11 cellular contexts compared by ENCODE assay signal in genomic region chr22:17436981-17437410, GRCh38.
DNase-seq lines count a peak whose midpoint lies in the region; ATAC-seq and TF ChIP-seq lines count a peak whose summit lies in the region.
"Had no signal": no experiment of that assay in that cellular context is flagged by ENCODE, and none has a peak within 500 bp of the region (broad histone marks: within the 10 kb centered on the region; RNA-seq: fewer than 3 reads in every experiment).

No MANE protein-coding gene starts in this region.

- no peak for TF ChIP-seq RAD21 in neural cell (conservative IDR thresholded peaks at IDR 0.05)

- intact Hi-C loops in OCI-LY7 (cut with micrococcal nuclease; ENCODE audit: unreplicated experiment) = loop anchor here (5.0 kb wide), 1 partner anchor 40 kb away; no protein-coding TSS in a partner anchor
- intact Hi-C loops in activated T-helper 1 cell treated with anti-CD3 and anti-CD28 coated beads, Interleukin-12 subunit alpha, Interleukin-12 subunit beta, Interleukin-2, Interleukin-4 antibody, amounts not matched to agents 30 ng/mL and 10 ng/mL and 1 ng/mL, durations not matched to agents 14 hours and 24 hours and 36 hours (cut with micrococcal nuclease) = no loop called here

- TF ChIP-seq EP300 in neural cell (conservative IDR thresholded peaks at IDR 0.05; ENCODE audit: poor library complexity, severe bottlenecking) = no peak

- TF ChIP-seq CTCF in OCI-LY7 (conservative IDR thresholded peaks at IDR 0.05; ENCODE audit: low read length) (no peak), glutamatergic neuron (IDR thresholded peaks at IDR 0.05; ENCODE audit: partially characterized antibody, unreplicated experiment) (no peak), neural cell (IDR thresholded peaks at IDR 0.05; ENCODE audit: poor library complexity, severe bottlenecking) (no peak)

- H3K36me3 Mint-ChIP-seq in glutamatergic neuron (ENCODE audit: unreplicated experiment) = no peaks in the 10 kb centered on the region
- no peaks in the 10 kb centered on the region for H3K36me3 Mint-ChIP-seq in activated T-helper 1 cell treated with anti-CD3 and anti-CD28 coated beads, Interleukin-12 subunit alpha, Interleukin-12 subunit beta, Interleukin-2, Interleukin-4 antibody, amounts not matched to agents 30 ng/mL and 10 ng/mL and 1 ng/mL, durations not matched to agents 14 hours and 24 hours and 36 hours (ENCODE audit: low read depth)

- H3K9me3 ChIP-seq in BLaER1 = no peaks in the 10 kb centered on the region
- no peaks in the 10 kb centered on the region for H3K9me3 ChIP-seq in OCI-LY7 (ENCODE audit: low read length)
- no peaks in the 10 kb centered on the region for H3K9me3 ChIP-seq in neural cell (ENCODE audit: low read length)

- no peak for ATAC-seq in HG03378 (IDR thresholded peaks at IDR 0.05; ENCODE audit: unreplicated experiment)

- no peaks in the 10 kb centered on the region for H3F3A ChIP-seq in neural cell (ENCODE audit: insufficient read depth, low read length, poor library complexity, severe bottlenecking)

- H4K20me1 ChIP-seq in BLaER1 = no peaks in the 10 kb centered on the region
- H4K20me1 ChIP-seq in OCI-LY7 (ENCODE audit: insufficient read depth, low read length) = no peaks in the 10 kb centered on the region
- no peaks in the 10 kb centered on the region for H4K20me1 ChIP-seq in neural cell (ENCODE audit: insufficient read depth)

- POLR2A ChIA-PET in OCI-LY7 (lab: Charles Lee) = interaction anchor here (1.3 to 2.7 kb wide), 4 partner anchors 9 to 17 kb away, joined by 4 to 9 read pairs (median 7); no protein-coding TSS in a partner anchor

- peaks cover 73% of the 10 kb centered on the region for H3K4me1 Mint-ChIP-seq in glutamatergic neuron (ENCODE audit: low read depth, unreplicated experiment)
- H3K4me1 Mint-ChIP-seq in activated T-helper 1 cell treated with anti-CD3 and anti-CD28 coated beads, Interleukin-12 subunit alpha, Interleukin-12 subunit beta, Interleukin-2, Interleukin-4 antibody, amounts not matched to agents 30 ng/mL and 10 ng/mL and 1 ng/mL, durations not matched to agents 14 hours and 24 hours and 36 hours (ENCODE audit: low read depth) = no peaks in the 10 kb centered on the region

- H3K4me3 Mint-ChIP-seq in glutamatergic neuron (ENCODE audit: unreplicated experiment) = peak overlapping the region; percentile 86
- H3K4me3 Mint-ChIP-seq in activated T-helper 1 cell treated with anti-CD3 and anti-CD28 coated beads, Interleukin-12 subunit alpha, Interleukin-12 subunit beta, Interleukin-2, Interleukin-4 antibody, amounts not matched to agents 30 ng/mL and 10 ng/mL and 1 ng/mL, durations not matched to agents 14 hours and 24 hours and 36 hours = no peak overlapping the region
- H3K4me3 Mint-ChIP-seq: activated B cell treated with CpG ODN at 0.5 μM for 24 hours had no signal

- CTCF ChIA-PET in OCI-LY7 (lab: Charles Lee; ENCODE audit: unreplicated experiment) = interaction anchor here (2.2 kb wide), 1 partner anchor 265 kb away, joined by 7 read pairs; no protein-coding TSS in a partner anchor

- H2AFZ ChIP-seq in OCI-LY7 (ENCODE audit: low read length) (peak overlapping the region; percentile 94; the same call in 1 of the 2 replicates), neural cell (ENCODE audit: low read depth, low read length) (no peak overlapping the region)

- H3K79me2 ChIP-seq in OCI-LY7 (ENCODE audit: insufficient read depth, low read depth, low read length) = no peaks in the 10 kb centered on the region
- H3K79me2 ChIP-seq in neural cell (replicated peaks; ENCODE audit: insufficient read depth, low read length) = peaks cover 15% of the 10 kb centered on the region

- H3K9ac ChIP-seq in BLaER1 (peak overlapping the region; percentile 62; the same call in 1 of the 2 replicates), neural cell (ENCODE audit: low read length) (no peak overlapping the region)

- H3K27ac ChIP-seq in BLaER1 (peak overlapping the region; percentile 72), OCI-LY7 (ENCODE audit: low read depth, low read length, poor library complexity, severe bottlenecking) (no peak overlapping the region), neural cell (ENCODE audit: low read length) (no peak overlapping the region)

- H3K36me3 ChIP-seq in BLaER1 = no peaks in the 10 kb centered on the region
- H3K36me3 ChIP-seq in OCI-LY7 (ENCODE audit: insufficient read depth, low read length) = no peaks in the 10 kb centered on the region
- H3K36me3 ChIP-seq in neural cell (ENCODE audit: insufficient read depth, low read length) = no peaks in the 10 kb centered on the region

- H3K27ac Mint-ChIP-seq in glutamatergic neuron (ENCODE audit: unreplicated experiment) = peak overlapping the region; percentile 95
- no peak overlapping the region for H3K27ac Mint-ChIP-seq in activated T-helper 1 cell treated with anti-CD3 and anti-CD28 coated beads, Interleukin-12 subunit alpha, Interleukin-12 subunit beta, Interleukin-2, Interleukin-4 antibody, amounts not matched to agents 30 ng/mL and 10 ng/mL and 1 ng/mL, durations not matched to agents 14 hours and 24 hours and 36 hours
- H3K27ac Mint-ChIP-seq: activated B cell treated with CpG ODN at 0.5 μM for 24 hours had no signal

- H3K4me3 ChIP-seq in BLaER1 = peak overlapping the region; percentile 41
- no peak overlapping the region for H3K4me3 ChIP-seq in OCI-LY7 (ENCODE audit: low read depth, low read length, poor library complexity, severe bottlenecking)
- peak overlapping the region; percentile 46 for H3K4me3 ChIP-seq in neural cell (ENCODE audit: low read length)

- H3K4me2 ChIP-seq in BLaER1 (peak overlapping the region; percentile 87), OCI-LY7 (ENCODE audit: low read length) (peak overlapping the region; percentile 59), neural cell (ENCODE audit: low read length) (peak overlapping the region; percentile 25)

- H3K27me3 ChIP-seq in BLaER1 = no peaks in the 10 kb centered on the region
- H3K27me3 ChIP-seq in neural cell (ENCODE audit: insufficient read depth, low read depth, low read length) = no peaks in the 10 kb centered on the region

- DNase-seq in OCI-LY7 (ENCODE audit: low spot score) (no peak), glutamatergic neuron (peak; percentile 65), DMS153 (lab: John Stamatoyannopoulos, UW) (no peak)
- DNase-seq in activated T-helper 1 cell treated with anti-CD3 and anti-CD28 coated beads, Interleukin-12 subunit alpha, Interleukin-12 subunit beta, Interleukin-2, Interleukin-4 antibody, amounts not matched to agents 30 ng/mL and 10 ng/mL and 1 ng/mL, durations not matched to agents 14 hours and 24 hours and 36 hours (ENCODE audit: low spot score) = no peak
- no peak for DNase-seq in activated naive CD4-positive, alpha-beta T cell (lab: John Stamatoyannopoulos, UW)
- DNase-seq: activated B cell treated with CpG ODN at 0.5 μM for 24 hours; activated T-cell treated with anti-CD3 and anti-CD28 coated beads, Interleukin-2, amount 50 U/mL, for 48 hours; DMS79 treated with DMSO at 0.1 percent for 48 hours had no signal

- H3K4me1 ChIP-seq in BLaER1 = peaks cover 39% of the 10 kb centered on the region
- H3K4me1 ChIP-seq in OCI-LY7 (ENCODE audit: insufficient read depth, low read length, poor library complexity, severe bottlenecking) = peaks cover 23% of the 10 kb centered on the region

- H3K9me2 ChIP-seq in OCI-LY7 (ENCODE audit: insufficient read depth, low read length) (no peaks in the 10 kb centered on the region), neural cell (ENCODE audit: insufficient read depth, low read length) (no peaks in the 10 kb centered on the region)

- BruUV-seq in OCI-LY7 (replicated peaks; lab: Mats Ljungman, UMichigan) = no TSS peak

- peaks cover 17% of the 10 kb centered on the region for H3K9me3 Mint-ChIP-seq in glutamatergic neuron (ENCODE audit: unreplicated experiment)
- H3K9me3 Mint-ChIP-seq in activated T-helper 1 cell treated with anti-CD3 and anti-CD28 coated beads, Interleukin-12 subunit alpha, Interleukin-12 subunit beta, Interleukin-2, Interleukin-4 antibody, amounts not matched to agents 30 ng/mL and 10 ng/mL and 1 ng/mL, durations not matched to agents 14 hours and 24 hours and 36 hours = no peaks in the 10 kb centered on the region
- H3K9me3 Mint-ChIP-seq: activated B cell treated with CpG ODN at 0.5 μM for 24 hours had no signal

- peaks cover 7% of the 10 kb centered on the region for H3K27me3 Mint-ChIP-seq in glutamatergic neuron (ENCODE audit: unreplicated experiment)
- H3K27me3 Mint-ChIP-seq in activated T-helper 1 cell treated with anti-CD3 and anti-CD28 coated beads, Interleukin-12 subunit alpha, Interleukin-12 subunit beta, Interleukin-2, Interleukin-4 antibody, amounts not matched to agents 30 ng/mL and 10 ng/mL and 1 ng/mL, durations not matched to agents 14 hours and 24 hours and 36 hours (ENCODE audit: insufficient read depth) = peaks cover 17% of the 10 kb centered on the region

TF ChIP-seq in neural cell, 6 proteins besides CTCF, POLR2A, EP300 and RAD21:
- TF ChIP-seq EZH2 (IDR thresholded peaks at IDR 0.05; ENCODE audit: borderline replicate concordance, insufficient read depth, low read length, poor library complexity, severe bottlenecking) = no peak
- no peak for TF ChIP-seq POLR2AphosphoS5 (IDR thresholded peaks at IDR 0.05)
TF ChIP-seq in neural cell: peak in this region for 0.

Comparison
In these comparisons a context has a peak if more than half of its experiments do, and no peak if none do; other contexts are left out.
1. H3K4me2 ChIP-seq: peak in every context shown above with its lines; median percentile 87 in BLaER1; 59 in OCI-LY7; 25 in neural cell.